Comparison of ENCODE assay signal across 1 cellular context in the genomic region with DNA sequence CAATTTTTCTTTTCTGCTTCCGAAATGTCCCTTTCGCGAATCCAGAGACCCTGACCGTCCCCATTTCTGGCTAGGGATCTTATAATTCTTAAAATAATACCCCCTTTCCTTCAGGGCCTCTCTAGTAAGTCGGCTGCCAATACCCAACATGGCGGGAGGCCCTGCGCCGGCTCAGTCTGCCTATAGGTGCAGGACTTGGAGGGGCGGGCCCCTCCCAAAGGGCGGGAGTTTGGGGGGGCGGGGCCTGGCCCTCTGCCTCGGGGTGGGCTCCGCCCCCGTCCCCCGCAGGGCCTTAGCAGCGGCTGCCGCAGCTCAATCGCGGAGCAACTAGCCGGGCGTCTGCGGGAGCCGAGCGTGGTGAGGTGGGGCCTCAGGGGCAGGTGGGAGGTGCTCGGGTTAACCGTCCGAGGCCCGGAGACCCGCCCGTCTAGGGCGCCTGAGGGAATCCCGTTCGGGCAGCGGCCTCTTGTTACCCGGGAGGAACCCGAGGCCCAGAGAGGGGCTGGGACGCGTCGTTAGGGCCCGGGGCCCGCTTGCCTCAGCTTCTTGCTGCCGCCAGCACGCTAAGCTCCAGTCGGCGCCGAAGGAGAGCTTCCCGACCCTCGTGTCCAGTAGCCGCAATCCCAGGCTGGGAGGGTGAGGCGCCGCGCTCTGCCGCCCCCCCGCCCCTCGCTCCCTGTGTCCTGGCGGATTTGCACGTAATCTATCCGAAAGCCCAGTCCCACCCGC.
TF ChIP-seq lines count a peak whose summit lies in the region.

A gene with protein sequence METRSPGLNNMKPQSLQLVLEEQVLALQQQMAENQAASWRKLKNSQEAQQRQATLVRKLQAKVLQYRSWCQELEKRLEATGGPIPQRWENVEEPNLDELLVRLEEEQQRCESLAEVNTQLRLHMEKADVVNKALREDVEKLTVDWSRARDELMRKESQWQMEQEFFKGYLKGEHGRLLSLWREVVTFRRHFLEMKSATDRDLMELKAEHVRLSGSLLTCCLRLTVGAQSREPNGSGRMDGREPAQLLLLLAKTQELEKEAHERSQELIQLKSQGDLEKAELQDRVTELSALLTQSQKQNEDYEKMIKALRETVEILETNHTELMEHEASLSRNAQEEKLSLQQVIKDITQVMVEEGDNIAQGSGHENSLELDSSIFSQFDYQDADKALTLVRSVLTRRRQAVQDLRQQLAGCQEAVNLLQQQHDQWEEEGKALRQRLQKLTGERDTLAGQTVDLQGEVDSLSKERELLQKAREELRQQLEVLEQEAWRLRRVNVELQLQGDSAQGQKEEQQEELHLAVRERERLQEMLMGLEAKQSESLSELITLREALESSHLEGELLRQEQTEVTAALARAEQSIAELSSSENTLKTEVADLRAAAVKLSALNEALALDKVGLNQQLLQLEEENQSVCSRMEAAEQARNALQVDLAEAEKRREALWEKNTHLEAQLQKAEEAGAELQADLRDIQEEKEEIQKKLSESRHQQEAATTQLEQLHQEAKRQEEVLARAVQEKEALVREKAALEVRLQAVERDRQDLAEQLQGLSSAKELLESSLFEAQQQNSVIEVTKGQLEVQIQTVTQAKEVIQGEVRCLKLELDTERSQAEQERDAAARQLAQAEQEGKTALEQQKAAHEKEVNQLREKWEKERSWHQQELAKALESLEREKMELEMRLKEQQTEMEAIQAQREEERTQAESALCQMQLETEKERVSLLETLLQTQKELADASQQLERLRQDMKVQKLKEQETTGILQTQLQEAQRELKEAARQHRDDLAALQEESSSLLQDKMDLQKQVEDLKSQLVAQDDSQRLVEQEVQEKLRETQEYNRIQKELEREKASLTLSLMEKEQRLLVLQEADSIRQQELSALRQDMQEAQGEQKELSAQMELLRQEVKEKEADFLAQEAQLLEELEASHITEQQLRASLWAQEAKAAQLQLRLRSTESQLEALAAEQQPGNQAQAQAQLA (N-terminal part only) (plus strand): TSS at position 718 of the 729 bp plus-strand sequence. CDS start 6,770 bp downstream, outside the sequence.

TF ChIP-seq in HepG2, 621 proteins besides CTCF, POLR2A, EP300 and RAD21 (continued from another document and continues in another):
- TF ChIP-seq, protein P1, sequence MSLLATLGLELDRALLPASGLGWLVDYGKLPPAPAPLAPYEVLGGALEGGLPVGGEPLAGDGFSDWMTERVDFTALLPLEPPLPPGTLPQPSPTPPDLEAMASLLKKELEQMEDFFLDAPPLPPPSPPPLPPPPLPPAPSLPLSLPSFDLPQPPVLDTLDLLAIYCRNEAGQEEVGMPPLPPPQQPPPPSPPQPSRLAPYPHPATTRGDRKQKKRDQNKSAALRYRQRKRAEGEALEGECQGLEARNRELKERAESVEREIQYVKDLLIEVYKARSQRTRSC (CRISPR knock-in tag; IDR thresholded peaks at IDR 0.05; ENCODE audit: low read depth): no peak
- TF ChIP-seq ZNF160 (CRISPR knock-in tag; IDR thresholded peaks at IDR 0.05) (peak; percentile 87), DNMT1 (CRISPR knock-in tag; IDR thresholded peaks at IDR 0.05) (no peak), PCBP2 (optimal IDR thresholded peaks at IDR 0.05; ENCODE audit: low read depth, low read length, poor library complexity, severe bottlenecking) (no peak), GABPA (IDR thresholded peaks at IDR 0.05; ENCODE audit: low read depth, low read length) (no peak), GABPA (CRISPR knock-in tag; IDR thresholded peaks at IDR 0.05; ENCODE audit: low read depth) (no peak; the same call in 1 of the 2 replicates), SMAD9 (CRISPR knock-in tag; IDR thresholded peaks at IDR 0.05) (no peak; the same call in 1 of the 2 replicates), FOSL1 (CRISPR knock-in tag; IDR thresholded peaks at IDR 0.05; ENCODE audit: borderline replicate concordance) (no peak), ZNF607 (CRISPR knock-in tag; IDR thresholded peaks at IDR 0.05; ENCODE audit: borderline replicate concordance) (peak; percentile 90; the same call in 1 of the 2 replicates), ZNF263 (CRISPR knock-in tag; IDR thresholded peaks at IDR 0.05) (peak; percentile 49), ZNF570 (CRISPR knock-in tag; IDR thresholded peaks at IDR 0.05; ENCODE audit: borderline replicate concordance) (no peak), BORCS8-MEF2B (CRISPR knock-in tag; IDR thresholded peaks at IDR 0.05) (peak; percentile 0; the same call in 1 of the 2 replicates), TEAD2 (CRISPR knock-in tag; IDR thresholded peaks at IDR 0.05) (peak; percentile 15; the same call in 1 of the 2 replicates), POGZ (CRISPR knock-in tag; IDR thresholded peaks at IDR 0.05) (peak; percentile 73), ZNF746 (CRISPR knock-in tag; IDR thresholded peaks at IDR 0.05) (peak; percentile 78), ZNF577 (CRISPR knock-in tag; IDR thresholded peaks at IDR 0.05; ENCODE audit: borderline replicate concordance, low read depth) (no peak), NFRKB (IDR thresholded peaks at IDR 0.05) (no peak; the same call in 1 of the 2 replicates), MLLT10 (CRISPR knock-in tag; IDR thresholded peaks at IDR 0.05) (no peak), KMT2B (CRISPR knock-in tag; IDR thresholded peaks at IDR 0.05) (peak; percentile 82), ZNF614 (CRISPR knock-in tag; IDR thresholded peaks at IDR 0.05; ENCODE audit: borderline replicate concordance) (no peak; the same call in none of the 2 replicates), PAWR (CRISPR knock-in tag; IDR thresholded peaks at IDR 0.05; ENCODE audit: borderline replicate concordance) (no peak), ZEB1 (IDR thresholded peaks at IDR 0.05; ENCODE audit: insufficient replicate concordance, low read depth) (peak; percentile 41), ZKSCAN1 (IDR thresholded peaks at IDR 0.05; ENCODE audit: low read length) (0 out of 2 replicates have a peak, but pooled peaks have one; percentile 6), ZNF558 (CRISPR knock-in tag; IDR thresholded peaks at IDR 0.05; ENCODE audit: borderline replicate concordance) (peak; percentile 96; the same call in 1 of the 2 replicates), NCOA5 (CRISPR knock-in tag; IDR thresholded peaks at IDR 0.05) (peak; percentile 41; the same call in 1 of the 2 replicates), ZNF34 (CRISPR knock-in tag; IDR thresholded peaks at IDR 0.05; ENCODE audit: borderline replicate concordance) (peak; percentile 19; the same call in 1 of the 2 replicates), ZNF720 (CRISPR knock-in tag; IDR thresholded peaks at IDR 0.05) (no peak)
- TF ChIP-seq, protein P2, sequence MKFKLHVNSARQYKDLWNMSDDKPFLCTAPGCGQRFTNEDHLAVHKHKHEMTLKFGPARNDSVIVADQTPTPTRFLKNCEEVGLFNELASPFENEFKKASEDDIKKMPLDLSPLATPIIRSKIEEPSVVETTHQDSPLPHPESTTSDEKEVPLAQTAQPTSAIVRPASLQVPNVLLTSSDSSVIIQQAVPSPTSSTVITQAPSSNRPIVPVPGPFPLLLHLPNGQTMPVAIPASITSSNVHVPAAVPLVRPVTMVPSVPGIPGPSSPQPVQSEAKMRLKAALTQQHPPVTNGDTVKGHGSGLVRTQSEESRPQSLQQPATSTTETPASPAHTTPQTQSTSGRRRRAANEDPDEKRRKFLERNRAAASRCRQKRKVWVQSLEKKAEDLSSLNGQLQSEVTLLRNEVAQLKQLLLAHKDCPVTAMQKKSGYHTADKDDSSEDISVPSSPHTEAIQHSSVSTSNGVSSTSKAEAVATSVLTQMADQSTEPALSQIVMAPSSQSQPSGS (CRISPR knock-in tag; IDR thresholded peaks at IDR 0.05): peak; percentile 73; the same call in 1 of the 2 replicates
- TF ChIP-seq, protein P3, sequence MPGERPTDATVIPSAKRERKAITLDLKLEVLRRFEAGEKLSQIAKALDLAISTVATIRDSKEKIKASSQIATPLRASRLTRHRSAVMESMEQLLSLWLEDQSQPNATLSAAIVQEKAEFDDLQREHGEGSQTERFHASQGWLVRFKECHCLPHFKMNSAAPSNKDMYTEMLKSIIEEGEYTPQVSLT (CRISPR knock-in tag; IDR thresholded peaks at IDR 0.05; ENCODE audit: borderline replicate concordance, low read depth): no peak; the same call in 1 of the 2 replicates
- TF ChIP-seq, protein P4, sequence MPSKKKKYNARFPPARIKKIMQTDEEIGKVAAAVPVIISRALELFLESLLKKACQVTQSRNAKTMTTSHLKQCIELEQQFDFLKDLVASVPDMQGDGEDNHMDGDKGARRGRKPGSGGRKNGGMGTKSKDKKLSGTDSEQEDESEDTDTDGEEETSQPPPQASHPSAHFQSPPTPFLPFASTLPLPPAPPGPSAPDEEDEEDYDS (CRISPR knock-in tag; IDR thresholded peaks at IDR 0.05): 0 out of 2 replicates have a peak, but pooled peaks have one; percentile 71
- TF ChIP-seq, protein P5, sequence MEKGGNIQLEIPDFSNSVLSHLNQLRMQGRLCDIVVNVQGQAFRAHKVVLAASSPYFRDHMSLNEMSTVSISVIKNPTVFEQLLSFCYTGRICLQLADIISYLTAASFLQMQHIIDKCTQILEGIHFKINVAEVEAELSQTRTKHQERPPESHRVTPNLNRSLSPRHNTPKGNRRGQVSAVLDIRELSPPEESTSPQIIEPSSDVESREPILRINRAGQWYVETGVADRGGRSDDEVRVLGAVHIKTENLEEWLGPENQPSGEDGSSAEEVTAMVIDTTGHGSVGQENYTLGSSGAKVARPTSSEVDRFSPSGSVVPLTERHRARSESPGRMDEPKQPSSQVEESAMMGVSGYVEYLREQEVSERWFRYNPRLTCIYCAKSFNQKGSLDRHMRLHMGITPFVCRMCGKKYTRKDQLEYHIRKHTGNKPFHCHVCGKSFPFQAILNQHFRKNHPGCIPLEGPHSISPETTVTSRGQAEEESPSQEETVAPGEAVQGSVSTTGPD (CRISPR knock-in tag; IDR thresholded peaks at IDR 0.05): no peak
- TF ChIP-seq, protein P6, sequence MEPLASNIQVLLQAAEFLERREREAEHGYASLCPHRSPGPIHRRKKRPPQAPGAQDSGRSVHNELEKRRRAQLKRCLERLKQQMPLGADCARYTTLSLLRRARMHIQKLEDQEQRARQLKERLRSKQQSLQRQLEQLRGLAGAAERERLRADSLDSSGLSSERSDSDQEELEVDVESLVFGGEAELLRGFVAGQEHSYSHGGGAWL (CRISPR knock-in tag; IDR thresholded peaks at IDR 0.05): peak; percentile 95
- TF ChIP-seq, protein P7, sequence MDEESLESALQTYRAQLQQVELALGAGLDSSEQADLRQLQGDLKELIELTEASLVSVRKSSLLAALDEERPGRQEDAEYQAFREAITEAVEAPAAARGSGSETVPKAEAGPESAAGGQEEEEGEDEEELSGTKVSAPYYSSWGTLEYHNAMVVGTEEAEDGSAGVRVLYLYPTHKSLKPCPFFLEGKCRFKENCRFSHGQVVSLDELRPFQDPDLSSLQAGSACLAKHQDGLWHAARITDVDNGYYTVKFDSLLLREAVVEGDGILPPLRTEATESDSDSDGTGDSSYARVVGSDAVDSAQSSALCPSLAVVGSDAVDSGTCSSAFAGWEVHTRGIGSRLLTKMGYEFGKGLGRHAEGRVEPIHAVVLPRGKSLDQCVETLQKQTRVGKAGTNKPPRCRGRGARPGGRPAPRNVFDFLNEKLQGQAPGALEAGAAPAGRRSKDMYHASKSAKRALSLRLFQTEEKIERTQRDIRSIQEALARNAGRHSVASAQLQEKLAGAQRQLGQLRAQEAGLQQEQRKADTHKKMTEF (CRISPR knock-in tag; IDR thresholded peaks at IDR 0.05): peak; percentile 96
- TF ChIP-seq, protein P8, sequence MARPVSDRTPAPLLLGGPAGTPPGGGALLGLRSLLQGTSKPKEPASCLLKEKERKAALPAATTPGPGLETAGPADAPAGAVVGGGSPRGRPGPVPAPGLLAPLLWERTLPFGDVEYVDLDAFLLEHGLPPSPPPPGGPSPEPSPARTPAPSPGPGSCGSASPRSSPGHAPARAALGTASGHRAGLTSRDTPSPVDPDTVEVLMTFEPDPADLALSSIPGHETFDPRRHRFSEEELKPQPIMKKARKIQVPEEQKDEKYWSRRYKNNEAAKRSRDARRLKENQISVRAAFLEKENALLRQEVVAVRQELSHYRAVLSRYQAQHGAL (CRISPR knock-in tag; IDR thresholded peaks at IDR 0.05; ENCODE audit: not compliant biosample characterization): no peak
- TF ChIP-seq, protein P9, sequence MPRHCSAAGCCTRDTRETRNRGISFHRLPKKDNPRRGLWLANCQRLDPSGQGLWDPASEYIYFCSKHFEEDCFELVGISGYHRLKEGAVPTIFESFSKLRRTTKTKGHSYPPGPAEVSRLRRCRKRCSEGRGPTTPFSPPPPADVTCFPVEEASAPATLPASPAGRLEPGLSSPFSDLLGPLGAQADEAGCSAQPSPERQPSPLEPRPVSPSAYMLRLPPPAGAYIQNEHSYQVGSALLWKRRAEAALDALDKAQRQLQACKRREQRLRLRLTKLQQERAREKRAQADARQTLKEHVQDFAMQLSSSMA (CRISPR knock-in tag; IDR thresholded peaks at IDR 0.05): peak; percentile 92
- TF ChIP-seq, protein P10, sequence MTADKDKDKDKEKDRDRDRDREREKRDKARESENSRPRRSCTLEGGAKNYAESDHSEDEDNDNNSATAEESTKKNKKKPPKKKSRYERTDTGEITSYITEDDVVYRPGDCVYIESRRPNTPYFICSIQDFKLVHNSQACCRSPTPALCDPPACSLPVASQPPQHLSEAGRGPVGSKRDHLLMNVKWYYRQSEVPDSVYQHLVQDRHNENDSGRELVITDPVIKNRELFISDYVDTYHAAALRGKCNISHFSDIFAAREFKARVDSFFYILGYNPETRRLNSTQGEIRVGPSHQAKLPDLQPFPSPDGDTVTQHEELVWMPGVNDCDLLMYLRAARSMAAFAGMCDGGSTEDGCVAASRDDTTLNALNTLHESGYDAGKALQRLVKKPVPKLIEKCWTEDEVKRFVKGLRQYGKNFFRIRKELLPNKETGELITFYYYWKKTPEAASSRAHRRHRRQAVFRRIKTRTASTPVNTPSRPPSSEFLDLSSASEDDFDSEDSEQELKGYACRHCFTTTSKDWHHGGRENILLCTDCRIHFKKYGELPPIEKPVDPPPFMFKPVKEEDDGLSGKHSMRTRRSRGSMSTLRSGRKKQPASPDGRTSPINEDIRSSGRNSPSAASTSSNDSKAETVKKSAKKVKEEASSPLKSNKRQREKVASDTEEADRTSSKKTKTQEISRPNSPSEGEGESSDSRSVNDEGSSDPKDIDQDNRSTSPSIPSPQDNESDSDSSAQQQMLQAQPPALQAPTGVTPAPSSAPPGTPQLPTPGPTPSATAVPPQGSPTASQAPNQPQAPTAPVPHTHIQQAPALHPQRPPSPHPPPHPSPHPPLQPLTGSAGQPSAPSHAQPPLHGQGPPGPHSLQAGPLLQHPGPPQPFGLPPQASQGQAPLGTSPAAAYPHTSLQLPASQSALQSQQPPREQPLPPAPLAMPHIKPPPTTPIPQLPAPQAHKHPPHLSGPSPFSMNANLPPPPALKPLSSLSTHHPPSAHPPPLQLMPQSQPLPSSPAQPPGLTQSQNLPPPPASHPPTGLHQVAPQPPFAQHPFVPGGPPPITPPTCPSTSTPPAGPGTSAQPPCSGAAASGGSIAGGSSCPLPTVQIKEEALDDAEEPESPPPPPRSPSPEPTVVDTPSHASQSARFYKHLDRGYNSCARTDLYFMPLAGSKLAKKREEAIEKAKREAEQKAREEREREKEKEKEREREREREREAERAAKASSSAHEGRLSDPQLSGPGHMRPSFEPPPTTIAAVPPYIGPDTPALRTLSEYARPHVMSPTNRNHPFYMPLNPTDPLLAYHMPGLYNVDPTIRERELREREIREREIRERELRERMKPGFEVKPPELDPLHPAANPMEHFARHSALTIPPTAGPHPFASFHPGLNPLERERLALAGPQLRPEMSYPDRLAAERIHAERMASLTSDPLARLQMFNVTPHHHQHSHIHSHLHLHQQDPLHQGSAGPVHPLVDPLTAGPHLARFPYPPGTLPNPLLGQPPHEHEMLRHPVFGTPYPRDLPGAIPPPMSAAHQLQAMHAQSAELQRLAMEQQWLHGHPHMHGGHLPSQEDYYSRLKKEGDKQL (CRISPR knock-in tag; IDR thresholded peaks at IDR 0.05; ENCODE audit: low read depth): 0 out of 2 replicates have a peak, but pooled peaks have one; percentile 36
